1 cellular context compared by ENCODE assay signal in genomic region chr3:32401541-32402052, GRCh38.
TF ChIP-seq lines count a peak whose summit lies in the region.

No MANE protein-coding gene starts in this region.

TF ChIP-seq in HepG2, 621 proteins besides CTCF, POLR2A, EP300 and RAD21 (continued from another document and continues in another):
- TF ChIP-seq, protein P1, sequence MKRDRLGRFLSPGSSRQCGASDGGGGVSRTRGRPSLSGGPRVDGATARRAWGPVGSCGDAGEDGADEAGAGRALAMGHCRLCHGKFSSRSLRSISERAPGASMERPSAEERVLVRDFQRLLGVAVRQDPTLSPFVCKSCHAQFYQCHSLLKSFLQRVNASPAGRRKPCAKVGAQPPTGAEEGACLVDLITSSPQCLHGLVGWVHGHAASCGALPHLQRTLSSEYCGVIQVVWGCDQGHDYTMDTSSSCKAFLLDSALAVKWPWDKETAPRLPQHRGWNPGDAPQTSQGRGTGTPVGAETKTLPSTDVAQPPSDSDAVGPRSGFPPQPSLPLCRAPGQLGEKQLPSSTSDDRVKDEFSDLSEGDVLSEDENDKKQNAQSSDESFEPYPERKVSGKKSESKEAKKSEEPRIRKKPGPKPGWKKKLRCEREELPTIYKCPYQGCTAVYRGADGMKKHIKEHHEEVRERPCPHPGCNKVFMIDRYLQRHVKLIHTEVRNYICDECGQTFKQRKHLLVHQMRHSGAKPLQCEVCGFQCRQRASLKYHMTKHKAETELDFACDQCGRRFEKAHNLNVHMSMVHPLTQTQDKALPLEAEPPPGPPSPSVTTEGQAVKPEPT (CRISPR knock-in tag; IDR thresholded peaks at IDR 0.05; ENCODE audit: low read depth): 0 out of 2 replicates have a peak, but pooled peaks have one; percentile 20
- TF ChIP-seq ZNF253 (CRISPR knock-in tag; IDR thresholded peaks at IDR 0.05; ENCODE audit: borderline replicate concordance) (no peak; the same call in 1 of the 2 replicates), ZFP36 (IDR thresholded peaks at IDR 0.05; ENCODE audit: borderline replicate concordance, low read depth, low read length, partially characterized antibody) (no peak), ZNF441 (CRISPR knock-in tag; IDR thresholded peaks at IDR 0.05; ENCODE audit: borderline replicate concordance) (peak; percentile 86), SRY (CRISPR knock-in tag; IDR thresholded peaks at IDR 0.05) (peak; percentile 90), RBM39 (IDR thresholded peaks at IDR 0.05; ENCODE audit: low read depth, low read length, poor library complexity, severe bottlenecking) (peak; percentile 92), ZNF552 (CRISPR knock-in tag; IDR thresholded peaks at IDR 0.05; ENCODE audit: borderline replicate concordance) (no peak), ZBTB38 (CRISPR knock-in tag; IDR thresholded peaks at IDR 0.05) (no peak; the same call in 1 of the 2 replicates), KLF15 (CRISPR knock-in tag; IDR thresholded peaks at IDR 0.05; ENCODE audit: borderline replicate concordance) (0 out of 2 replicates have a peak, but pooled peaks have one; percentile 51), TOPORS (CRISPR knock-in tag; IDR thresholded peaks at IDR 0.05) (peak; percentile 80), FOSL1 (CRISPR knock-in tag; IDR thresholded peaks at IDR 0.05; ENCODE audit: borderline replicate concordance) (no peak), ZNF557 (CRISPR knock-in tag; IDR thresholded peaks at IDR 0.05) (no peak; the same call in 1 of the 2 replicates), FOXP4 (CRISPR knock-in tag; IDR thresholded peaks at IDR 0.05) (peak; percentile 46; the same call in 1 of the 2 replicates), KAT7 (CRISPR knock-in tag; IDR thresholded peaks at IDR 0.05; ENCODE audit: borderline replicate concordance) (peak; percentile 89; the same call in 1 of the 2 replicates), ZNF644 (CRISPR knock-in tag; IDR thresholded peaks at IDR 0.05; ENCODE audit: low read depth) (peak; percentile 39; the same call in 1 of the 2 replicates), ZNF879 (CRISPR knock-in tag; IDR thresholded peaks at IDR 0.05) (peak; percentile 68; the same call in 1 of the 2 replicates), ZNF75D (CRISPR knock-in tag; IDR thresholded peaks at IDR 0.05; ENCODE audit: borderline replicate concordance) (no peak), ZNF703 (CRISPR knock-in tag; IDR thresholded peaks at IDR 0.05; ENCODE audit: borderline replicate concordance) (peak; percentile 88; the same call in 1 of the 2 replicates), MBD4 (IDR thresholded peaks at IDR 0.05; ENCODE audit: borderline replicate concordance, low read length) (no peak), SMAD9 (CRISPR knock-in tag; IDR thresholded peaks at IDR 0.05) (no peak), PPARG (CRISPR knock-in tag; conservative IDR thresholded peaks at IDR 0.05) (no peak), HDAC2 (CRISPR knock-in tag; IDR thresholded peaks at IDR 0.05) (0 out of 2 replicates have a peak, but pooled peaks have one; percentile 41), ZSCAN25 (CRISPR knock-in tag; IDR thresholded peaks at IDR 0.05) (0 out of 2 replicates have a peak, but pooled peaks have one; percentile 56), PCBP2 (optimal IDR thresholded peaks at IDR 0.05; ENCODE audit: low read depth, low read length, poor library complexity, severe bottlenecking) (no peak), TAF15 (IDR thresholded peaks at IDR 0.05; ENCODE audit: low read depth, low read length, poor library complexity, severe bottlenecking) (no peak), RFX3 (CRISPR knock-in tag; IDR thresholded peaks at IDR 0.05) (no peak), ZSCAN5A (CRISPR knock-in tag; IDR thresholded peaks at IDR 0.05; ENCODE audit: borderline replicate concordance) (no peak; the same call in 1 of the 2 replicates), ZNF747 (CRISPR knock-in tag; IDR thresholded peaks at IDR 0.05; ENCODE audit: borderline replicate concordance) (no peak), ZNF589 (CRISPR knock-in tag; conservative IDR thresholded peaks at IDR 0.05) (peak; percentile 44), KDM1A (CRISPR knock-in tag; IDR thresholded peaks at IDR 0.05) (no peak), ELK4 (CRISPR knock-in tag; IDR thresholded peaks at IDR 0.05; ENCODE audit: borderline replicate concordance) (no peak), KAT8 (CRISPR knock-in tag; IDR thresholded peaks at IDR 0.05) (peak; percentile 87), NR3C1 (CRISPR knock-in tag; IDR thresholded peaks at IDR 0.05) (no peak), MTF2 (CRISPR knock-in tag; IDR thresholded peaks at IDR 0.05; ENCODE audit: borderline replicate concordance) (0 out of 2 replicates have a peak, but pooled peaks have one; percentile 3), PRMT3 (CRISPR knock-in tag; IDR thresholded peaks at IDR 0.05; ENCODE audit: borderline replicate concordance, low read depth) (no peak), MYNN (CRISPR knock-in tag; IDR thresholded peaks at IDR 0.05; ENCODE audit: low read depth) (0 out of 2 replicates have a peak, but pooled peaks have one; percentile 59)
- TF ChIP-seq, protein P2, sequence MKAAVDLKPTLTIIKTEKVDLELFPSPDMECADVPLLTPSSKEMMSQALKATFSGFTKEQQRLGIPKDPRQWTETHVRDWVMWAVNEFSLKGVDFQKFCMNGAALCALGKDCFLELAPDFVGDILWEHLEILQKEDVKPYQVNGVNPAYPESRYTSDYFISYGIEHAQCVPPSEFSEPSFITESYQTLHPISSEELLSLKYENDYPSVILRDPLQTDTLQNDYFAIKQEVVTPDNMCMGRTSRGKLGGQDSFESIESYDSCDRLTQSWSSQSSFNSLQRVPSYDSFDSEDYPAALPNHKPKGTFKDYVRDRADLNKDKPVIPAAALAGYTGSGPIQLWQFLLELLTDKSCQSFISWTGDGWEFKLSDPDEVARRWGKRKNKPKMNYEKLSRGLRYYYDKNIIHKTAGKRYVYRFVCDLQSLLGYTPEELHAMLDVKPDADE (CRISPR knock-in tag; IDR thresholded peaks at IDR 0.05): 0 out of 2 replicates have a peak, but pooled peaks have one; percentile 52
- TF ChIP-seq, protein P3, sequence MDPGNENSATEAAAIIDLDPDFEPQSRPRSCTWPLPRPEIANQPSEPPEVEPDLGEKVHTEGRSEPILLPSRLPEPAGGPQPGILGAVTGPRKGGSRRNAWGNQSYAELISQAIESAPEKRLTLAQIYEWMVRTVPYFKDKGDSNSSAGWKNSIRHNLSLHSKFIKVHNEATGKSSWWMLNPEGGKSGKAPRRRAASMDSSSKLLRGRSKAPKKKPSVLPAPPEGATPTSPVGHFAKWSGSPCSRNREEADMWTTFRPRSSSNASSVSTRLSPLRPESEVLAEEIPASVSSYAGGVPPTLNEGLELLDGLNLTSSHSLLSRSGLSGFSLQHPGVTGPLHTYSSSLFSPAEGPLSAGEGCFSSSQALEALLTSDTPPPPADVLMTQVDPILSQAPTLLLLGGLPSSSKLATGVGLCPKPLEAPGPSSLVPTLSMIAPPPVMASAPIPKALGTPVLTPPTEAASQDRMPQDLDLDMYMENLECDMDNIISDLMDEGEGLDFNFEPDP (CRISPR knock-in tag; conservative IDR thresholded peaks at IDR 0.05): no peak
- TF ChIP-seq, protein P4, sequence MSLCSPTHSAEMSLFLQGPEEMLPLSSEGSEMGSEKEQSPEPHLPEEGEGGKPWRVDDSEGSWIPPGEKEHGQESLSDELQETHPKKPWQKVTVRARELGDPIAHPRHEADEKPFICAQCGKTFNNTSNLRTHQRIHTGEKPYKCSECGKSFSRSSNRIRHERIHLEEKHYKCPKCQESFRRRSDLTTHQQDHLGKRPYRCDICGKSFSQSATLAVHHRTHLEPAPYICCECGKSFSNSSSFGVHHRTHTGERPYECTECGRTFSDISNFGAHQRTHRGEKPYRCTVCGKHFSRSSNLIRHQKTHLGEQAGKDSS (CRISPR knock-in tag; IDR thresholded peaks at IDR 0.05; ENCODE audit: borderline replicate concordance, low read depth): peak; percentile 77; the same call in 1 of the 2 replicates
- TF ChIP-seq, protein P5, sequence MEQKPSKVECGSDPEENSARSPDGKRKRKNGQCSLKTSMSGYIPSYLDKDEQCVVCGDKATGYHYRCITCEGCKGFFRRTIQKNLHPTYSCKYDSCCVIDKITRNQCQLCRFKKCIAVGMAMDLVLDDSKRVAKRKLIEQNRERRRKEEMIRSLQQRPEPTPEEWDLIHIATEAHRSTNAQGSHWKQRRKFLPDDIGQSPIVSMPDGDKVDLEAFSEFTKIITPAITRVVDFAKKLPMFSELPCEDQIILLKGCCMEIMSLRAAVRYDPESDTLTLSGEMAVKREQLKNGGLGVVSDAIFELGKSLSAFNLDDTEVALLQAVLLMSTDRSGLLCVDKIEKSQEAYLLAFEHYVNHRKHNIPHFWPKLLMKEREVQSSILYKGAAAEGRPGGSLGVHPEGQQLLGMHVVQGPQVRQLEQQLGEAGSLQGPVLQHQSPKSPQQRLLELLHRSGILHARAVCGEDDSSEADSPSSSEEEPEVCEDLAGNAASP (CRISPR knock-in tag; IDR thresholded peaks at IDR 0.05; ENCODE audit: borderline replicate concordance): 0 out of 2 replicates have a peak, but pooled peaks have one; percentile 10
- TF ChIP-seq, protein P6, sequence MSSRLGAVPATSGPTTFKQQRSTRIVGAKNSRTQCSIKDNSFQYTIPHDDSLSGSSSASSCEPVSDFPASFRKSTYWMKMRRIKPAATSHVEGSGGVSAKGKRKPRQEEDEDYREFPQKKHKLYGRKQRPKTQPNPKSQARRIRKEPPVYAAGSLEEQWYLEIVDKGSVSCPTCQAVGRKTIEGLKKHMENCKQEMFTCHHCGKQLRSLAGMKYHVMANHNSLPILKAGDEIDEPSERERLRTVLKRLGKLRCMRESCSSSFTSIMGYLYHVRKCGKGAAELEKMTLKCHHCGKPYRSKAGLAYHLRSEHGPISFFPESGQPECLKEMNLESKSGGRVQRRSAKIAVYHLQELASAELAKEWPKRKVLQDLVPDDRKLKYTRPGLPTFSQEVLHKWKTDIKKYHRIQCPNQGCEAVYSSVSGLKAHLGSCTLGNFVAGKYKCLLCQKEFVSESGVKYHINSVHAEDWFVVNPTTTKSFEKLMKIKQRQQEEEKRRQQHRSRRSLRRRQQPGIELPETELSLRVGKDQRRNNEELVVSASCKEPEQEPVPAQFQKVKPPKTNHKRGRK (CRISPR knock-in tag; IDR thresholded peaks at IDR 0.05): no peak
- TF ChIP-seq, protein P7, sequence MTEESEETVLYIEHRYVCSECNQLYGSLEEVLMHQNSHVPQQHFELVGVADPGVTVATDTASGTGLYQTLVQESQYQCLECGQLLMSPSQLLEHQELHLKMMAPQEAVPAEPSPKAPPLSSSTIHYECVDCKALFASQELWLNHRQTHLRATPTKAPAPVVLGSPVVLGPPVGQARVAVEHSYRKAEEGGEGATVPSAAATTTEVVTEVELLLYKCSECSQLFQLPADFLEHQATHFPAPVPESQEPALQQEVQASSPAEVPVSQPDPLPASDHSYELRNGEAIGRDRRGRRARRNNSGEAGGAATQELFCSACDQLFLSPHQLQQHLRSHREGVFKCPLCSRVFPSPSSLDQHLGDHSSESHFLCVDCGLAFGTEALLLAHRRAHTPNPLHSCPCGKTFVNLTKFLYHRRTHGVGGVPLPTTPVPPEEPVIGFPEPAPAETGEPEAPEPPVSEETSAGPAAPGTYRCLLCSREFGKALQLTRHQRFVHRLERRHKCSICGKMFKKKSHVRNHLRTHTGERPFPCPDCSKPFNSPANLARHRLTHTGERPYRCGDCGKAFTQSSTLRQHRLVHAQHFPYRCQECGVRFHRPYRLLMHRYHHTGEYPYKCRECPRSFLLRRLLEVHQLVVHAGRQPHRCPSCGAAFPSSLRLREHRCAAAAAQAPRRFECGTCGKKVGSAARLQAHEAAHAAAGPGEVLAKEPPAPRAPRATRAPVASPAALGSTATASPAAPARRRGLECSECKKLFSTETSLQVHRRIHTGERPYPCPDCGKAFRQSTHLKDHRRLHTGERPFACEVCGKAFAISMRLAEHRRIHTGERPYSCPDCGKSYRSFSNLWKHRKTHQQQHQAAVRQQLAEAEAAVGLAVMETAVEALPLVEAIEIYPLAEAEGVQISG (CRISPR knock-in tag; IDR thresholded peaks at IDR 0.05): peak; percentile 37
- TF ChIP-seq, protein P8, sequence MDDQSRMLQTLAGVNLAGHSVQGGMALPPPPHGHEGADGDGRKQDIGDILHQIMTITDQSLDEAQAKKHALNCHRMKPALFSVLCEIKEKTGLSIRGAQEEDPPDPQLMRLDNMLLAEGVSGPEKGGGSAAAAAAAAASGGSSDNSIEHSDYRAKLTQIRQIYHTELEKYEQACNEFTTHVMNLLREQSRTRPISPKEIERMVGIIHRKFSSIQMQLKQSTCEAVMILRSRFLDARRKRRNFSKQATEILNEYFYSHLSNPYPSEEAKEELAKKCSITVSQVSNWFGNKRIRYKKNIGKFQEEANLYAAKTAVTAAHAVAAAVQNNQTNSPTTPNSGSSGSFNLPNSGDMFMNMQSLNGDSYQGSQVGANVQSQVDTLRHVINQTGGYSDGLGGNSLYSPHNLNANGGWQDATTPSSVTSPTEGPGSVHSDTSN (CRISPR knock-in tag; IDR thresholded peaks at IDR 0.05; ENCODE audit: borderline replicate concordance): peak; percentile 52; the same call in 1 of the 2 replicates
